17 cellular contexts compared by ENCODE assay signal in genomic region chr10:9262770-9263169, GRCh38.
A peak's percentile ranks its signal among the peaks of the same experiment; 100 is the strongest.
DNase-seq lines count a peak whose midpoint lies in the region; ATAC-seq and TF ChIP-seq lines count a peak whose summit lies in the region.
"Had no signal": no experiment of that assay in that cellular context is flagged by ENCODE, and none has a peak within 500 bp of the region (broad histone marks: within the 10 kb centered on the region; RNA-seq: fewer than 3 reads in every experiment).

No MANE protein-coding gene starts in this region.

- H3K4me2 ChIP-seq in GM23338 (no peak overlapping the region), hepatocyte (no peak overlapping the region), parathyroid adenoma (ENCODE audit: low read length) (peak overlapping the region; percentile 22)

- no peak for DNase-seq in GM23338 (ENCODE audit: low spot score)
- DNase-seq in SK-N-DZ (ENCODE audit: low spot score) = peak; percentile 91
- peak; percentile 13 for DNase-seq in hepatocyte (ENCODE audit: low spot score)
- no peak for DNase-seq in NCI-H1048 (lab: John Stamatoyannopoulos, UW)
- no peak for DNase-seq in left ventricle myocardium superior
- no peak for DNase-seq in activated CD4-positive, alpha-beta T cell treated with anti-CD3 and anti-CD28 coated beads for 4 hours
- DNase-seq: CD8-positive, alpha-beta T cell; DMS 273 treated with DMSO at 0.1 percent for 48 hours; EL; H7; MV-4-11; NCI-H1436 treated with DMSO at 0.1 percent for 48 hours; NCI-H2227 treated with DMSO at 0.1 percent for 48 hours; NCI-H69; NK-92 treated with Interleukin-12 subunit alpha and Interleukin-12 subunit beta, amount 100 ng/mL, for 24 hours had no signal

- no peaks in the 10 kb centered on the region for H3F3A ChIP-seq in GM23338 (replicated peaks; ENCODE audit: low read depth)

- H3K79me2 ChIP-seq in GM23338 (replicated peaks; ENCODE audit: insufficient read depth) (no peaks in the 10 kb centered on the region), hepatocyte (no peaks in the 10 kb centered on the region), parathyroid adenoma (peaks cover 5% of the 10 kb centered on the region)

- H3K9ac ChIP-seq in parathyroid adenoma = peak overlapping the region; percentile 31

- H3K36me3 ChIP-seq in GM23338 (ENCODE audit: insufficient read depth) = no peaks in the 10 kb centered on the region
- H3K36me3 ChIP-seq in hepatocyte (replicated peaks; ENCODE audit: insufficient read depth, low read depth) = no peaks in the 10 kb centered on the region
- H3K36me3 ChIP-seq in parathyroid adenoma (ENCODE audit: control insufficient read depth, insufficient read depth, low read length) = no peaks in the 10 kb centered on the region

- H2AFZ ChIP-seq in GM23338 = 0 out of 2 replicates have a peak overlapping the region, but pooled peaks have one; percentile 12
- H2AFZ ChIP-seq in hepatocyte = no peak overlapping the region
- H2AFZ ChIP-seq in parathyroid adenoma = no peak overlapping the region

- no peaks in the 10 kb centered on the region for H3K27me3 ChIP-seq in GM23338 (ENCODE audit: insufficient read depth)
- H3K27me3 ChIP-seq in hepatocyte = no peaks in the 10 kb centered on the region
- no peaks in the 10 kb centered on the region for H3K27me3 ChIP-seq in parathyroid adenoma (ENCODE audit: control insufficient read depth, insufficient read depth, low read length)

- no peak overlapping the region for H3K4me3 Mint-ChIP-seq in GM23338
- H3K4me3 Mint-ChIP-seq: B cell; CD8-positive, alpha-beta T cell had no signal

- H3K9me3 ChIP-seq in hepatocyte (ENCODE audit: low read depth) = no peaks in the 10 kb centered on the region
- no peaks in the 10 kb centered on the region for H3K9me3 ChIP-seq in parathyroid adenoma (ENCODE audit: control insufficient read depth, low read length)

- ATAC-seq in GM23338 (no peak), left ventricle myocardium superior (no peak)
- ATAC-seq: CD8-positive, alpha-beta T cell had no signal

- no peak overlapping the region for H3K27ac ChIP-seq in GM23338 (ENCODE audit: low read depth)
- H3K27ac ChIP-seq in hepatocyte = peak overlapping the region; percentile 53
- peak overlapping the region; percentile 99 for H3K27ac ChIP-seq in parathyroid adenoma

- H3K4me1 ChIP-seq in GM23338 (ENCODE audit: insufficient read depth) (no peaks in the 10 kb centered on the region), hepatocyte (ENCODE audit: insufficient read depth) (peaks cover 3% of the 10 kb centered on the region), parathyroid adenoma (peaks cover 62% of the 10 kb centered on the region)

- H3K4me3 ChIP-seq in GM23338 (no peak overlapping the region), hepatocyte (no peak overlapping the region), parathyroid adenoma (ENCODE audit: low read depth, low read length) (peak overlapping the region; percentile 11)

- H3K27ac Mint-ChIP-seq in GM23338 = no peak overlapping the region
- H3K27ac Mint-ChIP-seq: B cell; CD8-positive, alpha-beta T cell had no signal

- TF ChIP-seq CTCF in GM23338 (conservative IDR thresholded peaks at IDR 0.05; ENCODE audit: low read depth in 2 of 2) (no peak), hepatocyte (IDR thresholded peaks at IDR 0.05; ENCODE audit: poor library complexity) (no peak), parathyroid adenoma (IDR thresholded peaks at IDR 0.05) (no peak)

- H3K4me1 Mint-ChIP-seq in GM23338 = no peaks in the 10 kb centered on the region
- H3K4me1 Mint-ChIP-seq: B cell had no signal

- H3K9me2 ChIP-seq in GM23338 (ENCODE audit: insufficient read depth) (no peaks in the 10 kb centered on the region), hepatocyte (replicated peaks; ENCODE audit: insufficient read depth) (no peaks in the 10 kb centered on the region)

- no peaks in the 10 kb centered on the region for H3K36me3 Mint-ChIP-seq in GM23338 (ENCODE audit: low read depth)
- H3K36me3 Mint-ChIP-seq: CD8-positive, alpha-beta T cell had no signal

- intact Hi-C loops in left ventricle myocardium superior (cut with micrococcal nuclease) = no loop called here

- no peaks in the 10 kb centered on the region for H3K27me3 Mint-ChIP-seq in GM23338 (ENCODE audit: insufficient read depth, low read depth, poor library complexity)

- 7% methylated on average over 1 of the region's 1 CpG for WGBS in hepatocyte (ENCODE audit: low lambda C conversion rate, missing lambda C conversion rate)

- H4K20me1 ChIP-seq in GM23338 (replicated peaks; ENCODE audit: insufficient read depth) (no peaks in the 10 kb centered on the region), hepatocyte (ENCODE audit: insufficient read depth, poor library complexity, severe bottlenecking) (no peaks in the 10 kb centered on the region)

- H3K9me3 Mint-ChIP-seq in GM23338 = no peaks in the 10 kb centered on the region
- H3K9me3 Mint-ChIP-seq: CD8-positive, alpha-beta T cell had no signal

TF ChIP-seq in GM23338, 12 proteins besides CTCF, POLR2A, EP300 and RAD21 (continues in another document):
- TF ChIP-seq JUNB (IDR thresholded peaks at IDR 0.05; ENCODE audit: unreplicated experiment) (no peak), EZH2phosphoT487 (IDR thresholded peaks at IDR 0.05; ENCODE audit: unreplicated experiment) (no peak), POLR2AphosphoS5 (IDR thresholded peaks at IDR 0.05; ENCODE audit: low read depth) (no peak), ZNF462 (CRISPR knock-in tag; IDR thresholded peaks at IDR 0.05) (no peak), EZH2 (IDR thresholded peaks at IDR 0.05; ENCODE audit: low read depth, unreplicated experiment) (no peak), ZNF331 (CRISPR knock-in tag; IDR thresholded peaks at IDR 0.05; ENCODE audit: low read depth) (no peak), ZNF114 (CRISPR knock-in tag; IDR thresholded peaks at IDR 0.05) (no peak), ETS1 (IDR thresholded peaks at IDR 0.05) (no peak), CREB1 (CRISPR knock-in tag; IDR thresholded peaks at IDR 0.05; ENCODE audit: low read depth) (no peak)

Comparison
In these comparisons a context has a peak if more than half of its experiments do, and no peak if none do; other contexts are left out.
1. DNase-seq: peak in SK-N-DZ (single experiment) and hepatocyte (single experiment); none in GM23338 (single experiment), NCI-H1048 (single experiment), left ventricle myocardium superior (single experiment) and activated CD4-positive, alpha-beta T cell treated with anti-CD3 and anti-CD28 coated beads for 4 hours (0 of 2).